11 cellular contexts compared by ENCODE assay signal in the genomic region with DNA sequence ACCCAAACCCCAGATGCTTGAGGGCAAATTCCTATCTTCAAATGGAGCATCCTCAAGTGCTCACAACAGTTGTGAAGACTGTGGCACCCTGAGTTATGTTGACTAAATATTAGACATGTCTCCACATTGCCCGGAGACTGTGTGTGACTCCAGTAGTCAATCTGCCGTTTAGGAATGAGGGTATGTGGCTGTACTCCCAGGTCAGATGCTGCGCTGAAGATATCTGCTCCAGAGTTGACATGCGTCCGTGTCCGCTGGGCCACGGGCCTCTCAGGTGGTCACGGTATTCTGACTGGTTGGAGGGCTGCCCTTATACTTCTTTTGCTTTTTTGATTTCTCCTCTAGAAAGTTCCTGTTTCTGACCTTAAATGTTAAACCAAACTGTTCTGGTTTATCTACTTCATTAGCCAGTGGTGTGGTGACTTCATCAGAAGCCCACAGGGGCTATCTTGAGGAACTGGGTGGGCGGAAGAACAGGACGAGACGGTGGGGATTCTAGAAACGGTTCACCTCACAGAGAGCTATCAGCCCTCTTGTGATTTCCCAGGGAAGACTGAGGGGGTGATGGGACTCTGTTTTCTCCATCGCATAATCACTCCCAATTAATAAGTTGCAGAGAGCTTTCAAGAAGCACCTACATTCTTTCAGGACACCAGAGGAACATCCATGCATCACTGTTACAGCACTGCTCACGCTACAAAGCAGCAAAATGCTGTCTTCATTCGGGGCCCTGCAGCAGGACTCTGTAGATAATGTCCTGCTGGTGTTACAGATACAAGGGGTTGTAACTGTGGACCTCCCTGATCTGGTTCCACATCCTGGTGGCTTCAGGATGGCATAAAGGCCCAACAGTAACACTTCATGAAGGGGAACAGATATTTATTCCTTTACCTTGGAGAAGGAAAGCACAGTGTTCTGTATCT. TPM values are rescaled to one million over a fixed set of nuclear protein-coding genes. Genes with fewer than 3 reads are reported as not detected.
DNase-seq lines count a peak whose midpoint lies in the region; ATAC-seq and TF ChIP-seq lines count a peak whose summit lies in the region.
"Had no signal": no experiment of that assay in that cellular context is flagged by ENCODE, and none has a peak within 500 bp of the region (broad histone marks: within the 10 kb centered on the region; RNA-seq: fewer than 3 reads in every experiment).

No MANE protein-coding gene starts in this region.

- CTCF ChIA-PET in CD4-positive, alpha-beta memory T cell (lab: Charles Lee; ENCODE audit: partially characterized antibody), result interaction anchor here (1.1 to 5.7 kb wide), 8 partner anchors 10 to 113 kb away, joined by 3 to 53 read pairs (median 7); no protein-coding TSS in a partner anchor
- CTCF ChIA-PET in activated CD4-positive, alpha-beta memory T cell treated with anti-CD3 and anti-CD28 coated beads for 36 hours (lab: Charles Lee), result interaction anchor here (0.5 to 6.8 kb wide), 5 partner anchors 9 to 376 kb away, joined by 3 to 81 read pairs (median 4); no protein-coding TSS in a partner anchor

- H3K4me3 ChIP-seq in CD4-positive, alpha-beta memory T cell (ENCODE audit: low read length in 2 of 2), result peak overlapping the region; percentile 21 to 26

- H3K27ac Mint-ChIP-seq in CD4-positive, alpha-beta memory T cell, result peak overlapping the region; percentile 90 to 99 (median 96)
- H3K27ac Mint-ChIP-seq in activated CD4-positive, alpha-beta memory T cell treated with anti-CD3 and anti-CD28 coated beads for 36 hours, result peak overlapping the region; percentile 96
- peak overlapping the region; percentile 92 to 97 for H3K27ac Mint-ChIP-seq in natural killer cell treated with Interleukin-12 subunit alpha and Interleukin-12 subunit beta and Interleukin-15 and Interleukin-18, amount 100 ng/mL, for 72 hours
- no peak overlapping the region for H3K27ac Mint-ChIP-seq in nephron progenitor cell

- peaks cover under 1 to 27% of the 10 kb centered on the region in 2 donors for H3K36me3 Mint-ChIP-seq in CD4-positive, alpha-beta memory T cell
- peaks cover 25% of the 10 kb centered on the region for H3K36me3 Mint-ChIP-seq in activated CD4-positive, alpha-beta memory T cell treated with anti-CD3 and anti-CD28 coated beads for 36 hours
- H3K36me3 Mint-ChIP-seq in natural killer cell treated with Interleukin-12 subunit alpha and Interleukin-12 subunit beta and Interleukin-15 and Interleukin-18, amount 100 ng/mL, for 72 hours, result peaks cover 24% of the 10 kb centered on the region
- H3K36me3 Mint-ChIP-seq in nephron progenitor cell (ENCODE audit: low read depth), result no peaks in the 10 kb centered on the region

- peak overlapping the region; percentile 67 to 98 (median 98) for H3K4me3 Mint-ChIP-seq in CD4-positive, alpha-beta memory T cell
- H3K4me3 Mint-ChIP-seq in activated CD4-positive, alpha-beta memory T cell treated with anti-CD3 and anti-CD28 coated beads for 36 hours, result peak overlapping the region; percentile 97
- peak overlapping the region; percentile 94 for H3K4me3 Mint-ChIP-seq in natural killer cell treated with Interleukin-12 subunit alpha and Interleukin-12 subunit beta and Interleukin-15 and Interleukin-18, amount 100 ng/mL, for 72 hours
- no peak overlapping the region for H3K4me3 Mint-ChIP-seq in nephron progenitor cell

- POLR2A ChIA-PET in CD4-positive, alpha-beta memory T cell (lab: Charles Lee; ENCODE audit: partially characterized antibody), result interaction anchor here (1.2 to 16.8 kb wide), 9 partner anchors 13 to 765 kb away, joined by 3 to 288 read pairs (median 10); a partner anchor contains a TSS
- POLR2A ChIA-PET in activated CD4-positive, alpha-beta memory T cell treated with anti-CD3 and anti-CD28 coated beads for 36 hours (lab: Charles Lee), result interaction anchor here (1.1 to 10.9 kb wide), 5 partner anchors 14 to 112 kb away, joined by 3 to 239 read pairs (median 4); no protein-coding TSS in a partner anchor

- ATAC-seq in HG02610 (IDR thresholded peaks at IDR 0.05; ENCODE audit: unreplicated experiment), result peak; percentile 21
- no peak for ATAC-seq in natural killer cell treated with Interleukin-12 subunit alpha and Interleukin-12 subunit beta and Interleukin-15 and Interleukin-18, amount 100 ng/mL, for 72 hours
- no peak for ATAC-seq in GM21447 (IDR thresholded peaks at IDR 0.05; ENCODE audit: unreplicated experiment)
- no peak for ATAC-seq in HG02981 (IDR thresholded peaks at IDR 0.05; ENCODE audit: unreplicated experiment)

- H3K27me3 ChIP-seq in CD4-positive, alpha-beta memory T cell (ENCODE audit: insufficient read depth, low read length), result no peaks in the 10 kb centered on the region
- H3K27me3 ChIP-seq: brain microvascular endothelial cell had no signal

- DNase-seq in CD4-positive, alpha-beta memory T cell, result no peak
- no peak for DNase-seq in activated CD4-positive, alpha-beta memory T cell treated with anti-CD3 and anti-CD28 coated beads for 36 hours
- DNase-seq in natural killer cell treated with Interleukin-12 subunit alpha and Interleukin-12 subunit beta and Interleukin-15 and Interleukin-18, amount 100 ng/mL, for 72 hours (ENCODE audit: low spot score), result no peak
- DNase-seq in inferior parietal cortex (ENCODE audit: extremely low spot score) (no peak), nephron progenitor cell (no peak)
- DNase-seq: brain microvascular endothelial cell, NCI-H226 had no signal

- H3K4me1 ChIP-seq in CD4-positive, alpha-beta memory T cell (ENCODE audit: insufficient read depth, low read length), result peaks cover 46% of the 10 kb centered on the region

- H3K9me3 Mint-ChIP-seq in CD4-positive, alpha-beta memory T cell, result peaks cover 0 to 1% (median 0%) of the 10 kb centered on the region in 8 donors
- no peaks in the 10 kb centered on the region for H3K9me3 Mint-ChIP-seq in activated CD4-positive, alpha-beta memory T cell treated with anti-CD3 and anti-CD28 coated beads for 36 hours
- H3K9me3 Mint-ChIP-seq in natural killer cell treated with Interleukin-12 subunit alpha and Interleukin-12 subunit beta and Interleukin-15 and Interleukin-18, amount 100 ng/mL, for 72 hours, result no peaks in the 10 kb centered on the region
- no peaks in the 10 kb centered on the region for H3K9me3 Mint-ChIP-seq in nephron progenitor cell

- H3K4me1 Mint-ChIP-seq in CD4-positive, alpha-beta memory T cell, result peaks cover 35 to 58% (median 42%) of the 10 kb centered on the region in 4 donors
- H3K4me1 Mint-ChIP-seq in activated CD4-positive, alpha-beta memory T cell treated with anti-CD3 and anti-CD28 coated beads for 36 hours (ENCODE audit: low read depth), result peaks cover 38% of the 10 kb centered on the region
- peaks cover 40 to 60% of the 10 kb centered on the region in 2 donors for H3K4me1 Mint-ChIP-seq in natural killer cell treated with Interleukin-12 subunit alpha and Interleukin-12 subunit beta and Interleukin-15 and Interleukin-18, amount 100 ng/mL, for 72 hours (ENCODE audit: low read depth in 2 of 2)
- H3K4me1 Mint-ChIP-seq in nephron progenitor cell, result peaks cover 13% of the 10 kb centered on the region

- no peaks in the 10 kb centered on the region for H3K9me3 ChIP-seq in CD4-positive, alpha-beta memory T cell (ENCODE audit: control insufficient read depth in 1 of 2, low read length in 2 of 2)

- TF ChIP-seq CTCF in nephron progenitor cell (IDR thresholded peaks at IDR 0.05), result no peak

- peak overlapping the region; percentile 89 for H3K27ac ChIP-seq in CD4-positive, alpha-beta memory T cell (ENCODE audit: low read depth, low read length)
- H3K27ac ChIP-seq: brain microvascular endothelial cell had no signal

- intact Hi-C loops in CD4-positive, alpha-beta memory T cell (cut with micrococcal nuclease), result loop anchor here (5.0 kb wide), 2 partner anchors 36 to 131 kb away; a partner anchor contains a TSS
- intact Hi-C loops in activated CD4-positive, alpha-beta memory T cell treated with anti-CD3 and anti-CD28 coated beads for 36 hours (cut with micrococcal nuclease), result loop anchor here (5.0 kb wide), 3 partner anchors 716 to 841 kb away; a partner anchor contains a TSS

- H3K36me3 ChIP-seq in CD4-positive, alpha-beta memory T cell (ENCODE audit: insufficient read depth, low read length), result no peaks in the 10 kb centered on the region
- H3K36me3 ChIP-seq: brain microvascular endothelial cell had no signal

- H3K27me3 Mint-ChIP-seq in CD4-positive, alpha-beta memory T cell, result no peaks in the 10 kb centered on the region
- no peaks in the 10 kb centered on the region for H3K27me3 Mint-ChIP-seq in activated CD4-positive, alpha-beta memory T cell treated with anti-CD3 and anti-CD28 coated beads for 36 hours
- H3K27me3 Mint-ChIP-seq in natural killer cell treated with Interleukin-12 subunit alpha and Interleukin-12 subunit beta and Interleukin-15 and Interleukin-18, amount 100 ng/mL, for 72 hours, result no peaks in the 10 kb centered on the region
- H3K27me3 Mint-ChIP-seq in nephron progenitor cell (ENCODE audit: low read depth, poor library complexity), result peaks cover 2% of the 10 kb centered on the region

RNA-seq across cellular contexts. Expression of a gene that starts 1.3 kb away (rescaled TPM):
- 100 to 1,000 TPM; 466 to 497 TPM for total RNA-seq in CD4-positive, alpha-beta memory T cell
- 1,000 to 10,000 TPM; 1,169 to 1,658 TPM for polyA plus RNA-seq in CD4-positive, alpha-beta memory T cell
- total RNA-seq in activated CD4-positive, alpha-beta memory T cell treated with anti-CD3 and anti-CD28 coated beads for 36 hours, result 1,000 to 10,000 TPM; 1,012 to 1,022 TPM
- 1,000 to 10,000 TPM in 1 of 2 donors, 100 to 1,000 TPM in 1; 844 to 1,356 TPM for total RNA-seq in natural killer cell treated with Interleukin-12 subunit alpha and Interleukin-12 subunit beta and Interleukin-15 and Interleukin-18, amount 100 ng/mL, for 72 hours
- total RNA-seq: myocyte had no signal

RNA-seq across cellular contexts. Expression of a gene that starts 28.4 kb away (rescaled TPM):
- total RNA-seq in CD4-positive, alpha-beta memory T cell, result under 1 TPM; 0.49 to 0.75 TPM
- polyA plus RNA-seq in CD4-positive, alpha-beta memory T cell, result under 1 TPM; 0.41 to 0.57 TPM
- under 1 TPM; 0.45 to 0.63 TPM for total RNA-seq in activated CD4-positive, alpha-beta memory T cell treated with anti-CD3 and anti-CD28 coated beads for 36 hours
- under 1 TPM; 0.42 to 0.59 TPM for total RNA-seq in natural killer cell treated with Interleukin-12 subunit alpha and Interleukin-12 subunit beta and Interleukin-15 and Interleukin-18, amount 100 ng/mL, for 72 hours
- total RNA-seq: myocyte had no signal
